6 cellular contexts compared by ENCODE assay signal in genomic region chr16:426115-426905, GRCh38. TPM values are rescaled to one million over a fixed set of nuclear protein-coding genes. Genes with fewer than 3 reads are reported as not detected.
DNase-seq lines count a peak whose midpoint lies in the region; ATAC-seq and TF ChIP-seq lines count a peak whose summit lies in the region.

No MANE protein-coding gene starts in this region.

- H2AFZ ChIP-seq in OCI-LY3 (ENCODE audit: low read depth, low read length): no peak overlapping the region

- TF ChIP-seq EP300 in gastroesophageal sphincter (IDR thresholded peaks at IDR 0.05) (no peak), suprapubic skin (IDR thresholded peaks at IDR 0.05) (no peak)

- H3K4me2 ChIP-seq in OCI-LY3 (ENCODE audit: low read length): peak overlapping the region; percentile 86

- H3K27me3 ChIP-seq in OCI-LY3 (ENCODE audit: low read depth, low read length): peaks cover 11% of the 10 kb centered on the region
- H3K27me3 ChIP-seq in gastroesophageal sphincter: no peaks in the 10 kb centered on the region
- no peaks in the 10 kb centered on the region for H3K27me3 ChIP-seq in suprapubic skin

- peak overlapping the region; percentile 70 for H3K9ac ChIP-seq in OCI-LY3 (ENCODE audit: low read length)

- H3K9me3 ChIP-seq in OCI-LY3 (ENCODE audit: insufficient read depth, low read length) (no peaks in the 10 kb centered on the region), gastroesophageal sphincter (no peaks in the 10 kb centered on the region), suprapubic skin (no peaks in the 10 kb centered on the region)

- no CpG with 5 or more reads among the region's 97 CpGs for WGBS in gastroesophageal sphincter (ENCODE audit: low coverage in 1 of 2), 2 donors
- WGBS in suprapubic skin: 4% methylated on average over 35 of the region's 97 CpGs

- peak; percentile 17 for ATAC-seq in GM19351 (IDR thresholded peaks at IDR 0.05; ENCODE audit: unreplicated experiment)
- ATAC-seq in gastroesophageal sphincter: peak; percentile 5

- H3K79me2 ChIP-seq in OCI-LY3 (ENCODE audit: low read length): peaks cover 40% of the 10 kb centered on the region

- peak overlapping the region; percentile 97 for H3K4me3 ChIP-seq in OCI-LY3 (ENCODE audit: low read length)
- H3K4me3 ChIP-seq in gastroesophageal sphincter: peak overlapping the region; percentile 80 to 87
- H3K4me3 ChIP-seq in suprapubic skin: peak overlapping the region; percentile 80

- H3K27ac ChIP-seq in OCI-LY3 (ENCODE audit: low read length): no peak overlapping the region
- H3K27ac ChIP-seq in gastroesophageal sphincter: peak overlapping the region in 3 of 4 donors; percentile 88 to 98 (median 97)
- no peak overlapping the region for H3K27ac ChIP-seq in suprapubic skin

- H3K36me3 ChIP-seq in OCI-LY3 (replicated peaks; ENCODE audit: low read depth, low read length) (peaks cover 4% of the 10 kb centered on the region), gastroesophageal sphincter (peaks cover 0 to 15% of the 10 kb centered on the region in 2 donors), suprapubic skin (no peaks in the 10 kb centered on the region)

- no peak for DNase-seq in suprapubic skin (ENCODE audit: low spot score in 2 of 2)
- DNase-seq in SW 1271 (lab: John Stamatoyannopoulos, UW): no peak
- DNase-seq in mucosa of gallbladder (ENCODE audit: low spot score): no peak

- no peak for TF ChIP-seq POLR2A in gastroesophageal sphincter (IDR thresholded peaks at IDR 0.05)
- no peak for TF ChIP-seq POLR2A in suprapubic skin (IDR thresholded peaks at IDR 0.05)

- TF ChIP-seq CTCF in OCI-LY3 (IDR thresholded peaks at IDR 0.05; ENCODE audit: low read depth, low read length): no peak
- no peak for TF ChIP-seq CTCF in gastroesophageal sphincter (IDR thresholded peaks at IDR 0.05)
- TF ChIP-seq CTCF in suprapubic skin (IDR thresholded peaks at IDR 0.05): no peak

- H3K4me1 ChIP-seq in OCI-LY3 (ENCODE audit: low read length) (peaks cover 17% of the 10 kb centered on the region), gastroesophageal sphincter (peaks cover 0 to 64% (median 19%) of the 10 kb centered on the region in 3 donors), suprapubic skin (peaks cover 39% of the 10 kb centered on the region)

- peaks cover 20% of the 10 kb centered on the region for H4K20me1 ChIP-seq in OCI-LY3 (ENCODE audit: insufficient read depth, low read length)

RNA-seq across cellular contexts. Expression of gene RAB11FIP3, which starts 0.9 kb away (rescaled TPM):
- 10 to 100 TPM; 47.4 to 88.9 (median 58.6) TPM for total RNA-seq in gastroesophageal sphincter
- 10 to 100 TPM; 20.7 to 62.5 (median 29.1) TPM for total RNA-seq in suprapubic skin
- total RNA-seq in mucosa of gallbladder: 58.5 TPM

RNA-seq across cellular contexts. Expression of gene DECR2, which starts 24.6 kb away (rescaled TPM):
- total RNA-seq in gastroesophageal sphincter (10 to 100 TPM; 11.7 to 25.4 (median 19.9) TPM), suprapubic skin (10 to 100 TPM in 3 of 4 donors, 1 to 10 TPM in 1; 9.1 to 23.4 (median 12.3) TPM), mucosa of gallbladder (36.8 TPM)

RNA-seq across cellular contexts. Expression of gene NME4, which starts 29.3 kb away (rescaled TPM):
- total RNA-seq in gastroesophageal sphincter: 100 to 1,000 TPM in 3 of 4 donors, 10 to 100 TPM in 1; 61.1 to 169 (median 136) TPM
- total RNA-seq in suprapubic skin: 10 to 100 TPM; 25.3 to 29.9 (median 27.7) TPM
- total RNA-seq in mucosa of gallbladder: 105 TPM

RNA-seq across cellular contexts. Expression of gene PGAP6, which starts 44.5 kb away (rescaled TPM):
- total RNA-seq in gastroesophageal sphincter: 10 to 100 TPM; 19.9 to 47.6 (median 24.3) TPM
- 10 to 100 TPM; 12.6 to 19.3 (median 15.5) TPM for total RNA-seq in suprapubic skin
- 85.7 TPM for total RNA-seq in mucosa of gallbladder

RNA-seq across cellular contexts. Expression of gene MRPL28, which starts 56.0 kb away (rescaled TPM):
- total RNA-seq in gastroesophageal sphincter (10 to 100 TPM; 47.7 to 93.5 (median 55.8) TPM), suprapubic skin (10 to 100 TPM; 40.9 to 66.7 (median 52.7) TPM), mucosa of gallbladder (52.9 TPM)

Comparison
In these comparisons a context has a peak if more than half of its experiments do, and no peak if none do; other contexts are left out.
1. H3K27ac ChIP-seq: peak in gastroesophageal sphincter (3 of 4); none in OCI-LY3 (single experiment) and suprapubic skin (single experiment).
2. Peak in every context shown above with its lines, with median percentiles within 50 percentile points of each other: H3K4me3 ChIP-seq.